Comparison of ENCODE assay signal across 7 cellular contexts in genomic region chr5:271828-272167, GRCh38. TPM values are rescaled to one million over a fixed set of nuclear protein-coding genes. Genes with fewer than 3 reads are reported as not detected.
DNase-seq lines count a peak whose midpoint lies in the region; ATAC-seq, FAIRE-seq and TF ChIP-seq lines count a peak whose summit lies in the region.
"Not testable (repeated sequence)": the region's sequence is repeated elsewhere in the genome, so short reads cannot be mapped to it uniquely, and the experiment has no call there.

No MANE protein-coding gene starts in this region.

- WGBS in gastroesophageal sphincter (ENCODE audit: low coverage in 1 of 2), 2 donors: no CpG with 5 or more reads among the region's 41 CpGs

- not testable (repeated sequence) for H3K27me3 Mint-ChIP-seq in activated CD4-positive, alpha-beta T cell treated with anti-CD3 and anti-CD28 coated beads, Interleukin-2, amount 10 ng/mL, durations not matched to agents 7 days and 5 days

- not testable (repeated sequence) for TF ChIP-seq CTCF in bronchial epithelial cell (IDR thresholded peaks at IDR 0.05; ENCODE audit: insufficient read depth, low read length, severe bottlenecking); gastroesophageal sphincter (IDR thresholded peaks at IDR 0.05)

- H3K4me2 ChIP-seq in skeletal muscle satellite cell (ENCODE audit: low read length): peak overlapping the region; percentile 74

- H3K9ac ChIP-seq in skeletal muscle satellite cell (ENCODE audit: low read depth, low read length): peak overlapping the region; percentile 92

- peaks cover 29% of the 10 kb centered on the region for H3K36me3 Mint-ChIP-seq in activated CD4-positive, alpha-beta T cell treated with anti-CD3 and anti-CD28 coated beads, Interleukin-2, amount 10 ng/mL, durations not matched to agents 7 days and 5 days (ENCODE audit: low read depth)

- H3K4me3 Mint-ChIP-seq in activated CD4-positive, alpha-beta T cell treated with anti-CD3 and anti-CD28 coated beads, Interleukin-2, amount 10 ng/mL, durations not matched to agents 7 days and 5 days: peak overlapping the region; percentile 90

- H3K4me1 Mint-ChIP-seq in activated CD4-positive, alpha-beta T cell treated with anti-CD3 and anti-CD28 coated beads, Interleukin-2, amount 10 ng/mL, durations not matched to agents 7 days and 5 days: peaks cover 41% of the 10 kb centered on the region

- H3K4me3 ChIP-seq in bronchial epithelial cell (ENCODE audit: low read depth, low read length) (peak overlapping the region; percentile 97), gastroesophageal sphincter (peak overlapping the region; percentile 84 to 100), mononuclear cell (ENCODE audit: low read length) (peak overlapping the region; percentile 70), skeletal muscle satellite cell (ENCODE audit: low read length) (peak overlapping the region; percentile 96)

- peak; percentile 0 for ATAC-seq in GM19023 (IDR thresholded peaks at IDR 0.05; ENCODE audit: unreplicated experiment)
- ATAC-seq in gastroesophageal sphincter: not testable (repeated sequence)

- H3K9me3 ChIP-seq in KOPT-K1 (ENCODE audit: insufficient read depth, low read length, poor library complexity, severe bottlenecking); gastroesophageal sphincter; mononuclear cell (ENCODE audit: low read depth, low read length); skeletal muscle satellite cell (replicated peaks; ENCODE audit: low read length): not testable (repeated sequence)

- not testable (repeated sequence) for TF ChIP-seq EP300 in gastroesophageal sphincter (IDR thresholded peaks at IDR 0.05)

- FAIRE-seq in bronchial epithelial cell (lab: Jason Lieb, UNC): not testable (repeated sequence)

- CTCF ChIA-PET in activated CD4-positive, alpha-beta T cell treated with anti-CD3 and anti-CD28 coated beads, Interleukin-2, amount 10 ng/mL, durations not matched to agents 7 days and 5 days (lab: Charles Lee): interaction anchor here (1.0 kb wide), 1 partner anchor 12 kb away, joined by 3 read pairs; no protein-coding TSS in a partner anchor

- POLR2A ChIA-PET in activated CD4-positive, alpha-beta T cell treated with anti-CD3 and anti-CD28 coated beads, Interleukin-2, amount 10 ng/mL, durations not matched to agents 7 days and 5 days (lab: Charles Lee): not testable (repeated sequence)

- H3K27me3 ChIP-seq in bronchial epithelial cell (ENCODE audit: control insufficient read depth, insufficient read depth, low read length); gastroesophageal sphincter; mononuclear cell (ENCODE audit: insufficient read depth, low read length); skeletal muscle satellite cell (ENCODE audit: control insufficient read depth, insufficient read depth, low read length): not testable (repeated sequence)

- TF ChIP-seq POLR2A in gastroesophageal sphincter (IDR thresholded peaks at IDR 0.05): not testable (repeated sequence)

- H3K4me1 ChIP-seq in gastroesophageal sphincter: peaks cover 0 to 39% (median 15%) of the 10 kb centered on the region in 3 donors
- peaks cover 18% of the 10 kb centered on the region for H3K4me1 ChIP-seq in mononuclear cell (ENCODE audit: insufficient read depth, low read length)
- not testable (repeated sequence) for H3K4me1 ChIP-seq in skeletal muscle satellite cell (ENCODE audit: control insufficient read depth, insufficient read depth, low read length)

- H3K27ac Mint-ChIP-seq in activated CD4-positive, alpha-beta T cell treated with anti-CD3 and anti-CD28 coated beads, Interleukin-2, amount 10 ng/mL, durations not matched to agents 7 days and 5 days: peak overlapping the region; percentile 89

- peak overlapping the region; percentile 69 for H3K27ac ChIP-seq in KOPT-K1 (ENCODE audit: low read depth, low read length, poor library complexity, severe bottlenecking)
- peak overlapping the region; percentile 67 to 96 (median 91) for H3K27ac ChIP-seq in gastroesophageal sphincter

- H3K9me3 Mint-ChIP-seq in activated CD4-positive, alpha-beta T cell treated with anti-CD3 and anti-CD28 coated beads, Interleukin-2, amount 10 ng/mL, durations not matched to agents 7 days and 5 days: not testable (repeated sequence)

- H3K36me3 ChIP-seq in KOPT-K1 (ENCODE audit: insufficient read depth, low read length) (peaks cover 32% of the 10 kb centered on the region), gastroesophageal sphincter (peaks cover 0 to 39% of the 10 kb centered on the region in 2 donors), skeletal muscle satellite cell (ENCODE audit: insufficient read depth, low read length) (peaks cover 21% of the 10 kb centered on the region)
- H3K36me3 ChIP-seq in bronchial epithelial cell (ENCODE audit: control insufficient read depth, insufficient read depth, low read length): not testable (repeated sequence)

- not testable (repeated sequence) for DNase-seq in activated CD4-positive, alpha-beta T cell treated with anti-CD3 and anti-CD28 coated beads, Interleukin-2, amount 10 ng/mL, durations not matched to agents 7 days and 5 days; bronchial epithelial cell (ENCODE audit: low read depth)

RNA-seq across cellular contexts. Expression of gene PDCD6, which starts 0.4 kb away (rescaled TPM):
- total RNA-seq in activated CD4-positive, alpha-beta T cell treated with anti-CD3 and anti-CD28 coated beads, Interleukin-2, amount 10 ng/mL, durations not matched to agents 7 days and 5 days: 100 to 1,000 TPM in 1 of 2 experiments, 10 to 100 TPM in 1; 87.9 to 100 TPM
- total RNA-seq in bronchial epithelial cell: 189 and 195 TPM in 2 replicates
- total RNA-seq in gastroesophageal sphincter: 10 to 100 TPM; 62.0 to 82.3 (median 66.8) TPM
- total RNA-seq in mononuclear cell: 26.9 TPM
- total RNA-seq in skeletal muscle satellite cell (2012; rRNA removed): 96.1 and 105 TPM in 2 replicates

RNA-seq across cellular contexts. Expression of gene AHRR, which starts 49.7 kb away (rescaled TPM):
- total RNA-seq in activated CD4-positive, alpha-beta T cell treated with anti-CD3 and anti-CD28 coated beads, Interleukin-2, amount 10 ng/mL, durations not matched to agents 7 days and 5 days: 10 to 100 TPM; 28.3 to 34.9 TPM
- 0.51 and 0.53 TPM in 2 replicates for total RNA-seq in bronchial epithelial cell
- 1 to 10 TPM in 1 of 4 donors, under 1 TPM in 3; 0.15 to 1.7 (median 0.45) TPM for total RNA-seq in gastroesophageal sphincter
- 0.31 TPM for total RNA-seq in mononuclear cell
- 8.1 and 9.8 TPM in 2 replicates for total RNA-seq in skeletal muscle satellite cell (2012; rRNA removed)

RNA-seq across cellular contexts. Expression of gene SDHA, which starts 53.7 kb away (rescaled TPM):
- total RNA-seq in activated CD4-positive, alpha-beta T cell treated with anti-CD3 and anti-CD28 coated beads, Interleukin-2, amount 10 ng/mL, durations not matched to agents 7 days and 5 days: 100 to 1,000 TPM; 130 to 150 TPM
- total RNA-seq in bronchial epithelial cell: 106 and 136 TPM in 2 replicates
- total RNA-seq in gastroesophageal sphincter: 100 to 1,000 TPM in 2 of 4 donors, 10 to 100 TPM in 2; 85.8 to 149 (median 110) TPM
- total RNA-seq in mononuclear cell: 186 TPM
- total RNA-seq in skeletal muscle satellite cell (2012; rRNA removed): 82.1 and 90.5 TPM in 2 replicates

RNA-seq across cellular contexts. Expression of gene CCDC127, which starts 53.8 kb away (rescaled TPM):
- total RNA-seq in activated CD4-positive, alpha-beta T cell treated with anti-CD3 and anti-CD28 coated beads, Interleukin-2, amount 10 ng/mL, durations not matched to agents 7 days and 5 days: 1 to 10 TPM; 8.0 to 8.7 TPM
- total RNA-seq in bronchial epithelial cell: 2.9 and 4.1 TPM in 2 replicates
- 10 to 100 TPM in 1 of 4 donors, 1 to 10 TPM in 3; 6.5 to 11.7 (median 8.2) TPM for total RNA-seq in gastroesophageal sphincter
- 1.4 TPM for total RNA-seq in mononuclear cell
- total RNA-seq in skeletal muscle satellite cell (2012; rRNA removed): 2.3 and 4.2 TPM in 2 replicates

Comparison
In these comparisons a context has a peak if more than half of its experiments do, and no peak if none do; other contexts are left out.
1. RNA of gene AHRR, which starts 49.7 kb away (total RNA-seq): 28.3 to 34.9 TPM in activated CD4-positive, alpha-beta T cell treated with anti-CD3 and anti-CD28 coated beads, Interleukin-2, amount 10 ng/mL, durations not matched to agents 7 days and 5 days; 0.15 to 1.7 TPM in gastroesophageal sphincter, 0.51 to 0.53 TPM in bronchial epithelial cell and 0.31 TPM in mononuclear cell (single experiment); every median in the first group is over 10 times any median in the second.
2. Peak in every context shown above with its lines, with median percentiles within 50 percentile points of each other: H3K4me3 ChIP-seq.